In genomic region chr6:15861486-15861885, GRCh38 we compare ENCODE assay signal across 7 cellular contexts.
"Had no signal": no experiment of that assay in that cellular context is flagged by ENCODE, and none has a peak within 500 bp of the region (broad histone marks: within the 10 kb centered on the region; RNA-seq: fewer than 3 reads in every experiment).

No MANE protein-coding gene starts in this region.

- H3K4me3 Mint-ChIP-seq: HFFc6 had no signal

- DNase-seq: GM23248, GOT3, H7, HFFc6, IMR-90 had no signal

- H3K27ac Mint-ChIP-seq: HFFc6 had no signal

- ATAC-seq: HCT116, K562 had no signal
